9 cellular contexts compared by ENCODE assay signal in the genomic region with DNA sequence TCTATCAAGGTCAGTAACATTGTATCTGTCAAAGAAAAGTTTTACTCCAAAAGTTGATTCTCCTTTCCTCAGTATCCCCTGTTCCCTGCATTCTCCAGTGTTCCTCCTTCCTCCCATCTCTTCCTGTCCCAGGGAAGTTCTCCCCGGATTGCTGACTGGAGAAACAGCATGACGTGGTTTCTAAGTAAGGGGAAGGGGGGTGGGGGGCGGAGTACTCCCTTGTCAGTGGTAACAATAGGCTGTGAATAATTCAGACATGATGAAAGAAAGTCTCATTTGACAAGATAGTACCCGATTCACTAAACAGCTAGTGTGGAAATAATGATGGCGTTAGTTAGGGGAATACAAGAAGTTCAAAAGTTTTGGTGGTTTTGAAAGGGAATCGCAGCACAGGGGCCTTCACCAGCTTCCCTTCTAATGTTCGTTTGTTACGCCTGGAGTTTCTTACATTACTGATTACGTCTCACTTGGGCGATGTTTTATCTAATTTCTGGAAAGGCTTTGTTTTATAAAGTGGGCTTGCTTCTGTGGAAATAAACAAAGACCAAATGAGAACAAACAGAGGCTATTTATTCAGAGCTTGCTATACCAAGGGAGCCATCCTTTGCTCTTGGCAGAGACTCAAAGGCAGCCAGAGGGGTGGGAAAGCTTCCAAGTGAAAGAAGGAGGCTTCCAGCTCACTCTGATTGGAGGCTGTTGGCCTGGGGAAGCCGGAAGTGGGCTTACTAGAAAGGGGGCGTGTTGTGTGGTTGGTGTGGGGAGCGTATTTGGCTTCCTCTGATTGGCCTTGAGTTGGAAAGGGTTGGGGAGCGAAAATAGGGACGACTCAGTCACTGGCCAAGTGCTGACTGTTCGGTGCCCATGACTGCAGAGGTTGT.
DNase-seq lines count a peak whose midpoint lies in the region; TF ChIP-seq lines count a peak whose summit lies in the region.
"Had no signal": no experiment of that assay in that cellular context is flagged by ENCODE, and none has a peak within 500 bp of the region (broad histone marks: within the 10 kb centered on the region; RNA-seq: fewer than 3 reads in every experiment).

No MANE protein-coding gene starts in this region.

- H4K20me1 ChIP-seq in PC-9 (ENCODE audit: insufficient read depth), result no peaks in the 10 kb centered on the region

- H3K4me3 ChIP-seq in PC-9 (no peak overlapping the region), uterus (no peak overlapping the region)

- peaks cover 31% of the 10 kb centered on the region for H3K27me3 ChIP-seq in PC-9 (ENCODE audit: insufficient read depth, low read depth)
- no peaks in the 10 kb centered on the region for H3K27me3 ChIP-seq in uterus

- TF ChIP-seq CTCF in PC-9 (conservative IDR thresholded peaks at IDR 0.05), result no peak
- TF ChIP-seq CTCF in uterus (IDR thresholded peaks at IDR 0.05), result no peak

- no peaks in the 10 kb centered on the region for H3K4me1 ChIP-seq in PC-9 (replicated peaks; ENCODE audit: insufficient read depth)
- no peaks in the 10 kb centered on the region for H3K4me1 ChIP-seq in uterus

- BruUV-seq in PC-9 (replicated peaks; lab: Mats Ljungman, UMichigan), result no TSS peak

- no peaks in the 10 kb centered on the region for H3K79me2 ChIP-seq in PC-9 (ENCODE audit: low read depth)

- no peak for TF ChIP-seq POLR2A in uterus (IDR thresholded peaks at IDR 0.05)

- H3K36me3 ChIP-seq in PC-9 (ENCODE audit: low read depth), result no peaks in the 10 kb centered on the region
- H3K36me3 ChIP-seq in uterus, result no peaks in the 10 kb centered on the region

- no peak overlapping the region for H3K4me2 ChIP-seq in PC-9

- peak; percentile 94 for DNase-seq in DMS153 (lab: John Stamatoyannopoulos, UW)
- peak; percentile 64 for DNase-seq in NCI-H2227 (lab: John Stamatoyannopoulos, UW; ENCODE audit: unreplicated experiment)
- DNase-seq in middle frontal gyrus (ENCODE audit: extremely low spot score, low spot score), result peak; percentile 65
- DNase-seq in PC-9, result no peak
- no peak for DNase-seq in NCI-H1048 (lab: John Stamatoyannopoulos, UW)
- no peak for DNase-seq in uterus
- no peak for DNase-seq in NOMO-1 treated with DMSO at 0.1 percent for 48 hours (lab: John Stamatoyannopoulos, UW; ENCODE audit: unreplicated experiment)
- DNase-seq: CD4-positive, alpha-beta T cell had no signal

- intact Hi-C loops in PC-9 (cut with micrococcal nuclease; ENCODE audit: unreplicated experiment), result no loop called here
- intact Hi-C loops in uterus (cut with DNase I; ENCODE audit: low total_unique reads), result no loop called here

- H3K27ac ChIP-seq in cingulate gyrus (ENCODE audit: low read depth, low read length), result peak overlapping the region; percentile 69
- no peak overlapping the region for H3K27ac ChIP-seq in PC-9
- H3K27ac ChIP-seq in uterus, result no peak overlapping the region

- H3K9me3 ChIP-seq in PC-9 (ENCODE audit: insufficient read depth, low read depth) (no peaks in the 10 kb centered on the region), uterus (no peaks in the 10 kb centered on the region)

- CTCF ChIA-PET in PC-9 (lab: Charles Lee), result no interaction called here

- H3K9me2 ChIP-seq in PC-9 (ENCODE audit: insufficient read depth), result no peaks in the 10 kb centered on the region

- H3F3A ChIP-seq in PC-9 (ENCODE audit: insufficient read depth, low read depth), result no peaks in the 10 kb centered on the region

- H2AFZ ChIP-seq in PC-9, result no peak overlapping the region

- POLR2A ChIA-PET in PC-9 (lab: Charles Lee; ENCODE audit: unreplicated experiment), result no interaction called here

Comparison
In these comparisons a context has a peak if more than half of its experiments do, and no peak if none do; other contexts are left out.
1. DNase-seq: peak in DMS153 (single experiment), NCI-H2227 (single experiment) and middle frontal gyrus (single experiment); none in PC-9 (0 of 2), NCI-H1048 (single experiment), uterus (0 of 2) and NOMO-1 treated with DMSO at 0.1 percent for 48 hours (single experiment).